ENCODE assay signal across 12 cellular contexts in genomic region chr13:53201454-53202225, GRCh38.
A peak's percentile ranks its signal among the peaks of the same experiment; 100 is the strongest.
DNase-seq lines count a peak whose midpoint lies in the region; ATAC-seq, FAIRE-seq and TF ChIP-seq lines count a peak whose summit lies in the region.
"Had no signal": no experiment of that assay in that cellular context is flagged by ENCODE, and none has a peak within 500 bp of the region (broad histone marks: within the 10 kb centered on the region; RNA-seq: fewer than 3 reads in every experiment).

No MANE protein-coding gene starts in this region.

- H3K36me3 ChIP-seq in GM06990 (ENCODE audit: control insufficient read depth, insufficient read depth, low read length) (no peaks in the 10 kb centered on the region), bronchial epithelial cell (ENCODE audit: control insufficient read depth, insufficient read depth, low read length) (no peaks in the 10 kb centered on the region)

- no peak for FAIRE-seq in bronchial epithelial cell (lab: Jason Lieb, UNC)
- FAIRE-seq: H54 had no signal

- ATAC-seq in left lobe of liver (peak; percentile 68), HG03135 (IDR thresholded peaks at IDR 0.05; ENCODE audit: unreplicated experiment) (no peak), GM18502 (IDR thresholded peaks at IDR 0.05; ENCODE audit: poor library complexity, unreplicated experiment) (no peak), HG03460 (IDR thresholded peaks at IDR 0.05; ENCODE audit: unreplicated experiment) (no peak)
- ATAC-seq: CD8-positive, alpha-beta T cell; effector memory CD8-positive, alpha-beta T cell had no signal

- H3K4me3 ChIP-seq in GM06990 (replicated peaks; ENCODE audit: low read depth, low read length) (no peak overlapping the region), bronchial epithelial cell (ENCODE audit: low read depth, low read length) (no peak overlapping the region)

- H3K27me3 ChIP-seq in GM06990 (replicated peaks; ENCODE audit: control insufficient read depth, insufficient read depth, low read length) (no peaks in the 10 kb centered on the region), bronchial epithelial cell (ENCODE audit: control insufficient read depth, insufficient read depth, low read length) (peaks cover 2% of the 10 kb centered on the region)

- no peak overlapping the region for H3K27ac ChIP-seq in 22Rv1

- TF ChIP-seq CTCF in 22Rv1 (IDR thresholded peaks at IDR 0.05): peak; percentile 84
- no peak for TF ChIP-seq CTCF in GM06990 (IDR thresholded peaks at IDR 0.05; ENCODE audit: insufficient read depth, low read length, poor library complexity, severe bottlenecking)
- peak; percentile 41 for TF ChIP-seq CTCF in bronchial epithelial cell (IDR thresholded peaks at IDR 0.05; ENCODE audit: insufficient read depth, low read length, severe bottlenecking)

- DNase-seq in GM06990 (ENCODE audit: extremely low read depth, insufficient read length) (peak; percentile 1), bronchial epithelial cell (ENCODE audit: low read depth) (no peak), left lobe of liver (ENCODE audit: low spot score) (no peak), NCI-H1048 (lab: John Stamatoyannopoulos, UW) (no peak)
- DNase-seq: CD8-positive, alpha-beta T cell; effector memory CD8-positive, alpha-beta T cell; NCI-H226 had no signal
